25 cellular contexts compared by ENCODE assay signal in genomic region chr2:96695602-96696001, GRCh38. TPM values are rescaled to one million over a fixed set of nuclear protein-coding genes. Genes with fewer than 3 reads are reported as not detected.
"Had no signal": no experiment of that assay in that cellular context is flagged by ENCODE, and none has a peak within 500 bp of the region (broad histone marks: within the 10 kb centered on the region; RNA-seq: fewer than 3 reads in every experiment).

No MANE protein-coding gene starts in this region.

- H3K4me3 ChIP-seq: coronary artery, heart left ventricle, lower lobe of right lung, pancreas, transverse colon, vagina had no signal

- H3K4me3 Mint-ChIP-seq: activated B cell treated with CpG ODN at 0.5 μM for 24 hours; activated CD4-positive, alpha-beta T cell treated with anti-CD3 and anti-CD28 coated beads for 36 hours; activated naive CD4-positive, alpha-beta T cell treated with anti-CD3 and anti-CD28 coated beads, Interleukin-2, amount 10 ng/mL, durations not matched to agents 7 days and 5 days; activated T-cell treated with anti-CD3 and anti-CD28 coated beads, Interleukin-2, amount 50 U/mL, for 4 hours; naive thymus-derived CD8-positive, alpha-beta T cell; stimulated activated naive B cell treated with anti-CD40 and anti-IgM and Interleukin-4, amounts not matched to agents 10 μg/mL and 1 μg/mL and 100 μg/mL, for 72 hours; T-helper 1 cell treated with Interleukin-12 subunit alpha and Interleukin-12 subunit beta and Interleukin-4 antibody, amounts not matched to agents 30 μg/mL and 1 μg/mL, for 36 hours had no signal

- H3K9me3 ChIP-seq: heart left ventricle, lower lobe of right lung, neutrophil, pancreas, transverse colon, vagina had no signal

- DNase-seq: activated B cell treated with CpG ODN at 0.5 μM for 24 hours; activated CD4-positive, alpha-beta T cell treated with anti-CD3 and anti-CD28 coated beads for 36 hours; activated CD4-positive, alpha-beta T cell treated with anti-CD3 and anti-CD28 coated beads, Interleukin-2, amount 50 U/mL, for 4 hours; activated CD8-positive, alpha-beta memory T cell treated with anti-CD3 and anti-CD28 coated beads for 24 hours; activated CD8-positive, alpha-beta memory T cell treated with anti-CD3 and anti-CD28 coated beads, Interleukin-2, amount 50 U/mL, for 4 hours; activated naive CD4-positive, alpha-beta T cell treated with anti-CD3 and anti-CD28 coated beads, Interleukin-2, amount 10 ng/mL, durations not matched to agents 7 days and 5 days; activated T-cell treated with anti-CD3 and anti-CD28 coated beads, Interleukin-2, amount 50 U/mL, for 4 hours; amygdala; cerebellar nuclear complex; heart left ventricle; lower lobe of right lung; naive thymus-derived CD8-positive, alpha-beta T cell; pancreas; right cardiac atrium; small intestine; stimulated activated CD4-positive, alpha-beta T cell treated with anti-CD3 and anti-CD28 coated beads, Interleukin-2, amount 100 ng/mL, for 24 hours; stimulated activated naive B cell treated with anti-CD40 and anti-IgM and Interleukin-4, amounts not matched to agents 10 μg/mL and 1 μg/mL and 100 μg/mL, for 72 hours; T1000; transverse colon had no signal

- H3K27ac Mint-ChIP-seq: activated B cell treated with CpG ODN at 0.5 μM for 24 hours; activated CD4-positive, alpha-beta T cell treated with anti-CD3 and anti-CD28 coated beads for 36 hours; activated naive CD4-positive, alpha-beta T cell treated with anti-CD3 and anti-CD28 coated beads, Interleukin-2, amount 10 ng/mL, durations not matched to agents 7 days and 5 days; activated T-helper 2 cell treated with anti-CD3 and anti-CD28 coated beads, Interferon-gamma antibody, Interleukin-2, Interleukin-4, amounts not matched to agents 10 μg/mL and 5 μg/mL and 100 μg/mL, durations not matched to agents 14 hours and 24 hours and 36 hours; stimulated activated naive B cell treated with anti-CD40 and anti-IgM and Interleukin-4, amounts not matched to agents 10 μg/mL and 1 μg/mL and 100 μg/mL, for 72 hours; T-helper 1 cell treated with Interleukin-12 subunit alpha and Interleukin-12 subunit beta and Interleukin-4 antibody, amounts not matched to agents 30 μg/mL and 1 μg/mL, for 36 hours had no signal

- H3K27me3 Mint-ChIP-seq: activated B cell treated with CpG ODN at 0.5 μM for 24 hours; activated CD4-positive, alpha-beta T cell treated with anti-CD3 and anti-CD28 coated beads for 36 hours; activated naive CD4-positive, alpha-beta T cell treated with anti-CD3 and anti-CD28 coated beads, Interleukin-2, amount 10 ng/mL, durations not matched to agents 7 days and 5 days; naive thymus-derived CD8-positive, alpha-beta T cell; stimulated activated naive B cell treated with anti-CD40 and anti-IgM and Interleukin-4, amounts not matched to agents 10 μg/mL and 1 μg/mL and 100 μg/mL, for 72 hours had no signal

- H3K27me3 ChIP-seq: heart left ventricle, neutrophil, pancreas, transverse colon, vagina had no signal

- H3K9me3 Mint-ChIP-seq: activated B cell treated with CpG ODN at 0.5 μM for 24 hours; activated naive CD4-positive, alpha-beta T cell treated with anti-CD3 and anti-CD28 coated beads, Interleukin-2, amount 10 ng/mL, durations not matched to agents 7 days and 5 days; activated T-cell treated with anti-CD3 and anti-CD28 coated beads, Interleukin-2, amount 50 U/mL, for 4 hours; activated T-helper 2 cell treated with anti-CD3 and anti-CD28 coated beads, Interferon-gamma antibody, Interleukin-2, Interleukin-4, amounts not matched to agents 10 μg/mL and 5 μg/mL and 100 μg/mL, durations not matched to agents 14 hours and 24 hours and 36 hours; naive thymus-derived CD8-positive, alpha-beta T cell; stimulated activated naive B cell treated with anti-CD40 and anti-IgM and Interleukin-4, amounts not matched to agents 10 μg/mL and 1 μg/mL and 100 μg/mL, for 72 hours; T-helper 1 cell treated with Interleukin-12 subunit alpha and Interleukin-12 subunit beta and Interleukin-4 antibody, amounts not matched to agents 30 μg/mL and 1 μg/mL, for 36 hours had no signal

- H3K4me1 ChIP-seq: heart left ventricle, lower lobe of right lung, pancreas, transverse colon, vagina had no signal

- H3K4me1 Mint-ChIP-seq: activated CD4-positive, alpha-beta T cell treated with anti-CD3 and anti-CD28 coated beads for 36 hours; activated naive CD4-positive, alpha-beta T cell treated with anti-CD3 and anti-CD28 coated beads, Interleukin-2, amount 10 ng/mL, durations not matched to agents 7 days and 5 days had no signal

- H3K36me3 ChIP-seq: heart left ventricle, lower lobe of right lung, neutrophil, pancreas, transverse colon, vagina had no signal

- H3K27ac ChIP-seq: coronary artery, heart left ventricle, lower lobe of right lung, neutrophil, pancreas, transverse colon, vagina had no signal

- ATAC-seq: activated CD4-positive, alpha-beta T cell treated with anti-CD3 and anti-CD28 coated beads for 36 hours; activated T-cell treated with anti-CD3 and anti-CD28 coated beads, Interleukin-2, amount 50 U/mL, for 4 hours; heart left ventricle; lower lobe of right lung; naive thymus-derived CD8-positive, alpha-beta T cell; pancreas; right cardiac atrium; stimulated activated naive B cell treated with anti-CD40 and anti-IgM and Interleukin-4, amounts not matched to agents 10 μg/mL and 1 μg/mL and 100 μg/mL, for 72 hours had no signal

- H3K36me3 Mint-ChIP-seq: activated naive CD4-positive, alpha-beta T cell treated with anti-CD3 and anti-CD28 coated beads, Interleukin-2, amount 10 ng/mL, durations not matched to agents 7 days and 5 days; naive thymus-derived CD8-positive, alpha-beta T cell had no signal

RNA-seq across cellular contexts. Expression of gene FER1L5, which starts 53.0 kb away (rescaled TPM):
- total RNA-seq: activated B cell treated with CpG ODN at 0.5 μM for 24 hours; activated CD4-positive, alpha-beta T cell treated with anti-CD3 and anti-CD28 coated beads for 36 hours; activated T-cell treated with anti-CD3 and anti-CD28 coated beads, Interleukin-2, amount 50 U/mL, for 4 hours; activated T-helper 2 cell treated with anti-CD3 and anti-CD28 coated beads, Interferon-gamma antibody, Interleukin-2, Interleukin-4, amounts not matched to agents 10 μg/mL and 5 μg/mL and 100 μg/mL, durations not matched to agents 14 hours and 24 hours and 36 hours; naive thymus-derived CD8-positive, alpha-beta T cell; pulmonary artery endothelial cell; transverse colon had no signal
